9 cellular contexts compared by ENCODE assay signal in the genomic region with DNA sequence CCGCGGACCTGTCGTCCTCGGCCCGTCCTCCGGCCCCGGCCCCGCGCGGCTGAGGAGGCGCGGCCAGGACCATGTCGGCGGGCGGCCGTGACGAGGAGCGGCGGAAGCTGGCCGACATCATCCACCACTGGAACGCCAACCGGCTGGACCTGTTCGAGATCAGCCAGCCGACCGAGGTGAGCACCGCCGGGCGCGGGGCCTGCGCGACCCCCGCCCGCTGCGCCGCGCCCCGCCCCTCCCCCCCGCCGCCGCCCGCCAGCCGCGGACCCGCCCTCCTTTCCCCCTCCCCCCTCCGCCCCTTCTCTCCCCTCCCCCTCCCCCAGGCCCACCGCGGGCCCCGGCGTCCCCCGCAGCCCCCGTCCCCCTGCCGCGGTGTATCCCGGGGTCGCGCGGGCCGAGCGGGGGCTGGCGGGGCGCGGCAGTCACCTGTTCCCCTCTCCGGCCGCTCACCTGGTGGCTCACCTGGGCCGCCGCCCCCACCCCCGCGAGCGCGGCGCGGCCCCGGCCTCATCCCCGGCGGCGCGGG. TPM values are rescaled to one million over a fixed set of nuclear protein-coding genes. Genes with fewer than 3 reads are reported as not detected.
DNase-seq lines count a peak whose midpoint lies in the region; ATAC-seq and TF ChIP-seq lines count a peak whose summit lies in the region.
"Had no signal": no experiment of that assay in that cellular context is flagged by ENCODE, and none has a peak within 500 bp of the region (broad histone marks: within the 10 kb centered on the region; RNA-seq: fewer than 3 reads in every experiment).

No MANE protein-coding gene starts in this region.

- H3K79me2 ChIP-seq in OCI-LY3 (ENCODE audit: low read length), result peaks cover 58% of the 10 kb centered on the region

- H3K27me3 Mint-ChIP-seq in nephron progenitor cell (ENCODE audit: low read depth, poor library complexity), result peaks cover 10% of the 10 kb centered on the region

- ATAC-seq in GM18502 (IDR thresholded peaks at IDR 0.05; ENCODE audit: poor library complexity, unreplicated experiment) (peak; percentile 41), HG02763 (IDR thresholded peaks at IDR 0.05; ENCODE audit: unreplicated experiment) (peak; percentile 34)

- BruUV-seq in A673 (replicated peaks; lab: Mats Ljungman, UMichigan), result no TSS peak

- no peaks in the 10 kb centered on the region for H3K27me3 ChIP-seq in A673 (replicated peaks; ENCODE audit: insufficient read depth, low read depth, low read length, poor library complexity)
- H3K27me3 ChIP-seq in OCI-LY3 (ENCODE audit: low read depth, low read length), result peaks cover 14% of the 10 kb centered on the region; the same call in 1 of the 2 replicates
- H3K27me3 ChIP-seq in effector memory CD4-positive, alpha-beta T cell (replicated peaks; ENCODE audit: control insufficient read depth, insufficient read depth, low read length, poor library complexity, severe bottlenecking), result peaks cover 13% of the 10 kb centered on the region

- POLR2A ChIA-PET in A673 (lab: Charles Lee; ENCODE audit: low non-redundant PET), result no interaction called here

- H3K36me3 ChIP-seq in A673 (ENCODE audit: insufficient read depth, low read length, poor library complexity, severe bottlenecking) (no peaks in the 10 kb centered on the region), OCI-LY3 (replicated peaks; ENCODE audit: low read depth, low read length) (peaks cover 6% of the 10 kb centered on the region)
- no peaks in the 10 kb centered on the region for H3K36me3 ChIP-seq in effector memory CD4-positive, alpha-beta T cell (ENCODE audit: control insufficient read depth, insufficient read depth, low read length)

- H3K4me3 Mint-ChIP-seq in nephron progenitor cell, result peak overlapping the region; percentile 96

- H3K36me3 Mint-ChIP-seq in nephron progenitor cell (ENCODE audit: low read depth), result peaks cover 7% of the 10 kb centered on the region

- no peak overlapping the region for H2AFZ ChIP-seq in OCI-LY3 (ENCODE audit: low read depth, low read length)

- peaks cover 59% of the 10 kb centered on the region for H3K4me1 Mint-ChIP-seq in nephron progenitor cell

- CTCF ChIA-PET in A673 (lab: Charles Lee), result no interaction called here

- DNase-seq in A673 (ENCODE audit: low spot score), result no peak
- peak in 1 of 3 donors; percentile 26 for DNase-seq in effector memory CD4-positive, alpha-beta T cell
- DNase-seq in nephron progenitor cell, result no peak
- no peak for DNase-seq in DMS114 treated with DMSO at 0.1 percent for 48 hours (lab: John Stamatoyannopoulos, UW; ENCODE audit: unreplicated experiment)
- DNase-seq in SW480 (ENCODE audit: low spot score), result no peak

- H3K27ac Mint-ChIP-seq in nephron progenitor cell, result no peak overlapping the region

- H4K20me1 ChIP-seq in OCI-LY3 (ENCODE audit: insufficient read depth, low read length), result 0 out of 2 replicates have a peak, but pooled peaks cover 6% of the 10 kb centered on the region

- no peak for TF ChIP-seq CTCF in A673 (conservative IDR thresholded peaks at IDR 0.05; ENCODE audit: low read depth, low read length)
- no peak for TF ChIP-seq CTCF in OCI-LY3 (IDR thresholded peaks at IDR 0.05; ENCODE audit: low read depth, low read length)
- TF ChIP-seq CTCF in nephron progenitor cell (IDR thresholded peaks at IDR 0.05), result no peak

- peak overlapping the region; percentile 88; the same call in 1 of the 2 replicates for H3K9ac ChIP-seq in OCI-LY3 (ENCODE audit: low read length)

- H3K27ac ChIP-seq in A673 (ENCODE audit: low read depth, low read length, poor library complexity, severe bottlenecking), result no peak overlapping the region
- peak overlapping the region; percentile 99; the same call in 1 of the 2 replicates for H3K27ac ChIP-seq in OCI-LY3 (ENCODE audit: low read length)
- no peak overlapping the region for H3K27ac ChIP-seq in effector memory CD4-positive, alpha-beta T cell (ENCODE audit: insufficient read depth, low read length, poor library complexity, severe bottlenecking)
- H3K27ac ChIP-seq: KMS-11 had no signal

- no peak overlapping the region for H3K4me2 ChIP-seq in OCI-LY3 (ENCODE audit: low read length)

- intact Hi-C loops in A673 (cut with micrococcal nuclease; ENCODE audit: unreplicated experiment), result loop anchor here (5.0 kb wide), 1 partner anchor 70 kb away; no protein-coding TSS in a partner anchor

- peak overlapping the region; percentile 97 for H3K4me3 ChIP-seq in A673 (ENCODE audit: low read depth, low read length, poor library complexity, severe bottlenecking)
- peak overlapping the region; percentile 82 for H3K4me3 ChIP-seq in OCI-LY3 (ENCODE audit: low read length)
- H3K4me3 ChIP-seq in effector memory CD4-positive, alpha-beta T cell (ENCODE audit: insufficient read depth, low read depth, low read length, poor library complexity, severe bottlenecking), result peak overlapping the region; percentile 28

- H3K9me3 ChIP-seq in A673 (ENCODE audit: low read depth, low read length, poor library complexity, severe bottlenecking), result no peaks in the 10 kb centered on the region
- no peaks in the 10 kb centered on the region for H3K9me3 ChIP-seq in OCI-LY3 (ENCODE audit: insufficient read depth, low read length)
- no peaks in the 10 kb centered on the region for H3K9me3 ChIP-seq in effector memory CD4-positive, alpha-beta T cell (ENCODE audit: control insufficient read depth, low read length)

- peaks cover 28% of the 10 kb centered on the region for H3K4me1 ChIP-seq in A673 (ENCODE audit: insufficient read depth, low read length, poor library complexity, severe bottlenecking)
- peaks cover 35% of the 10 kb centered on the region for H3K4me1 ChIP-seq in OCI-LY3 (ENCODE audit: low read length)
- H3K4me1 ChIP-seq in effector memory CD4-positive, alpha-beta T cell (ENCODE audit: control insufficient read depth, insufficient read depth, low read length, poor library complexity, severe bottlenecking), result peaks cover 13% of the 10 kb centered on the region

- H3K9me3 Mint-ChIP-seq in nephron progenitor cell, result no peaks in the 10 kb centered on the region

RNA-seq across cellular contexts. Expression of a gene that starts 0.4 kb away (rescaled TPM):
- 107 and 114 TPM in 2 replicates for total RNA-seq in A673 (2021)

Comparison
In these comparisons a context has a peak if more than half of its experiments do, and no peak if none do; other contexts are left out.
1. H3K4me3 ChIP-seq: peak in every context shown above with its lines; median percentile 97 in A673; 82 in OCI-LY3; 28 in effector memory CD4-positive, alpha-beta T cell.